Comparison of ENCODE assay signal across 1 cellular context in the genomic region with DNA sequence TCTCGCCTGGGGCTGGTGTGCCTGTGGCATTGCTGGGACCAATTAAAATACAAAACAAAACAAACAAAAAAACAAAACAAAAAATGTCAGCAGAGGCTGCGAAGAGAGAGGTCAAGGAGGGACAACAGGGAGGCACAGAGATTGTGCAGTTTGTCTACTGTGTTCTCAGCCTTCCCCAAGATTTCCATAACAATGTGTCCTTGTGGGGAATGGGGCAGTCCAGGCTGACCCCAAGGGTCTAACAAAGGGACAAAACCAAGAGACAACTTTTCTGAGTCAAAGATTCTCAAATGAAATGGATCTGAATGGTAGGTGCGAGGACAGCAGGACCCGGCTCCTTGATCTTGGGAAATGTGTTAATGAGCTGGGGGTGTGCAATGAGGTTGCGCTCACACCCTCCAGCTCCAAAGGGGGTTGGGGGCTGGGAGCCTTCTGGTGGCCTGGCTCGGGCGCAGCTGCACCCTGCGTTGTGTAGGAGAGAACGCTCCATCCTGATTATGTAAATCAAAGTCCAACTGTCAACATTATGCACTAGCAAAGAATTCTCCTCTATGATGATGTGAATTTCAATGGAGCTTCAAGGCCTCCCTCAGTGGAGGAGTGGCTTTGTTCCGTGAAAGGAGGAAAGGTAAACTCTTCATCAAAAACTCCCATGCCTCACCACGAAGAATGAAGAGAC.
A peak's percentile ranks its signal among the peaks of the same experiment; 100 is the strongest.
TF ChIP-seq lines count a peak whose summit lies in the region.

No MANE protein-coding gene starts in this region.

TF ChIP-seq in HepG2, 621 proteins besides CTCF, POLR2A, EP300 and RAD21 (continued from another document):
- TF ChIP-seq, protein P1, sequence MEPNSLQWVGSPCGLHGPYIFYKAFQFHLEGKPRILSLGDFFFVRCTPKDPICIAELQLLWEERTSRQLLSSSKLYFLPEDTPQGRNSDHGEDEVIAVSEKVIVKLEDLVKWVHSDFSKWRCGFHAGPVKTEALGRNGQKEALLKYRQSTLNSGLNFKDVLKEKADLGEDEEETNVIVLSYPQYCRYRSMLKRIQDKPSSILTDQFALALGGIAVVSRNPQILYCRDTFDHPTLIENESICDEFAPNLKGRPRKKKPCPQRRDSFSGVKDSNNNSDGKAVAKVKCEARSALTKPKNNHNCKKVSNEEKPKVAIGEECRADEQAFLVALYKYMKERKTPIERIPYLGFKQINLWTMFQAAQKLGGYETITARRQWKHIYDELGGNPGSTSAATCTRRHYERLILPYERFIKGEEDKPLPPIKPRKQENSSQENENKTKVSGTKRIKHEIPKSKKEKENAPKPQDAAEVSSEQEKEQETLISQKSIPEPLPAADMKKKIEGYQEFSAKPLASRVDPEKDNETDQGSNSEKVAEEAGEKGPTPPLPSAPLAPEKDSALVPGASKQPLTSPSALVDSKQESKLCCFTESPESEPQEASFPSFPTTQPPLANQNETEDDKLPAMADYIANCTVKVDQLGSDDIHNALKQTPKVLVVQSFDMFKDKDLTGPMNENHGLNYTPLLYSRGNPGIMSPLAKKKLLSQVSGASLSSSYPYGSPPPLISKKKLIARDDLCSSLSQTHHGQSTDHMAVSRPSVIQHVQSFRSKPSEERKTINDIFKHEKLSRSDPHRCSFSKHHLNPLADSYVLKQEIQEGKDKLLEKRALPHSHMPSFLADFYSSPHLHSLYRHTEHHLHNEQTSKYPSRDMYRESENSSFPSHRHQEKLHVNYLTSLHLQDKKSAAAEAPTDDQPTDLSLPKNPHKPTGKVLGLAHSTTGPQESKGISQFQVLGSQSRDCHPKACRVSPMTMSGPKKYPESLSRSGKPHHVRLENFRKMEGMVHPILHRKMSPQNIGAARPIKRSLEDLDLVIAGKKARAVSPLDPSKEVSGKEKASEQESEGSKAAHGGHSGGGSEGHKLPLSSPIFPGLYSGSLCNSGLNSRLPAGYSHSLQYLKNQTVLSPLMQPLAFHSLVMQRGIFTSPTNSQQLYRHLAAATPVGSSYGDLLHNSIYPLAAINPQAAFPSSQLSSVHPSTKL (CRISPR knock-in tag; IDR thresholded peaks at IDR 0.05) = peak; percentile 24; the same call in 1 of the 2 replicates
- no peak for TF ChIP-seq MXD4 (CRISPR knock-in tag; IDR thresholded peaks at IDR 0.05)
